Comparison of ENCODE assay signal across 8 cellular contexts in genomic region chr10:99532687-99533495, GRCh38. TPM values are rescaled to one million over a fixed set of nuclear protein-coding genes. Genes with fewer than 3 reads are reported as not detected.
DNase-seq lines count a peak whose midpoint lies in the region; ATAC-seq lines count a peak whose summit lies in the region.

Gene NKX2-3, plus strand, starts transcription at chr10:99532942. Its CDS starts 190 bp downstream, at chr10:99533132.

- H3K9me3 Mint-ChIP-seq in activated T-helper 1 cell treated with anti-CD3 and anti-CD28 coated beads, Interleukin-12 subunit alpha, Interleukin-12 subunit beta, Interleukin-2, Interleukin-4 antibody, amounts not matched to agents 30 ng/mL and 10 ng/mL and 1 ng/mL, durations not matched to agents 14 hours and 24 hours and 36 hours: peaks cover 7% of the 10 kb centered on the region

- peaks cover 100% of the 10 kb centered on the region for H3K27me3 ChIP-seq in HUES6 (ENCODE audit: control insufficient read depth, insufficient read depth, low read length)

- H3K4me1 Mint-ChIP-seq in activated T-helper 1 cell treated with anti-CD3 and anti-CD28 coated beads, Interleukin-12 subunit alpha, Interleukin-12 subunit beta, Interleukin-2, Interleukin-4 antibody, amounts not matched to agents 30 ng/mL and 10 ng/mL and 1 ng/mL, durations not matched to agents 14 hours and 24 hours and 36 hours (ENCODE audit: low read depth): peaks cover 47% of the 10 kb centered on the region

- H3K36me3 ChIP-seq in HUES6 (ENCODE audit: control insufficient read depth, insufficient read depth, low read length): no peaks in the 10 kb centered on the region

- ATAC-seq in GM18517 (IDR thresholded peaks at IDR 0.05; ENCODE audit: unreplicated experiment): peak; percentile 54

- no peaks in the 10 kb centered on the region for H3K9me3 ChIP-seq in HUES6 (ENCODE audit: control insufficient read depth, insufficient read depth, low read depth, low read length)

- DNase-seq in activated T-helper 1 cell treated with anti-CD3 and anti-CD28 coated beads, Interleukin-12 subunit alpha, Interleukin-12 subunit beta, Interleukin-2, Interleukin-4 antibody, amounts not matched to agents 30 ng/mL and 10 ng/mL and 1 ng/mL, durations not matched to agents 14 hours and 24 hours and 36 hours (ENCODE audit: low spot score): peak; percentile 6
- DNase-seq in left kidney (ENCODE audit: low read depth, low spot score) (peak; percentile 87), NCI-H2107 (lab: John Stamatoyannopoulos, UW) (no peak), NCI-H1105 (lab: John Stamatoyannopoulos, UW) (no peak)
- DNase-seq in stimulated activated CD8-positive, alpha-beta memory T cell treated with anti-CD3 and anti-CD28 coated beads, Interleukin-4, amount 100 ng/mL, for 48 hours: peak; percentile 81
- DNase-seq in stimulated activated naive CD4-positive, alpha-beta T cell treated with Interleukin-2 at 50 U/mL for 16 hours (lab: John Stamatoyannopoulos, UW): no peak

- intact Hi-C loops in activated T-helper 1 cell treated with anti-CD3 and anti-CD28 coated beads, Interleukin-12 subunit alpha, Interleukin-12 subunit beta, Interleukin-2, Interleukin-4 antibody, amounts not matched to agents 30 ng/mL and 10 ng/mL and 1 ng/mL, durations not matched to agents 14 hours and 24 hours and 36 hours (cut with micrococcal nuclease): loop anchor here (5.0 to 10.0 kb wide), 4 partner anchors 1212 to 1604 kb away; partner anchors contain the start of genes CRTAC1 and PAX2

- peak within 1 kb of the TSS; percentile 33 for H3K4me3 ChIP-seq in HUES6 (ENCODE audit: low read depth, low read length)

- peak within 1 kb of the TSS; percentile 22 for H3K4me3 Mint-ChIP-seq in activated T-helper 1 cell treated with anti-CD3 and anti-CD28 coated beads, Interleukin-12 subunit alpha, Interleukin-12 subunit beta, Interleukin-2, Interleukin-4 antibody, amounts not matched to agents 30 ng/mL and 10 ng/mL and 1 ng/mL, durations not matched to agents 14 hours and 24 hours and 36 hours

- peak within 1 kb of the TSS; percentile 73 for H3K27ac Mint-ChIP-seq in activated T-helper 1 cell treated with anti-CD3 and anti-CD28 coated beads, Interleukin-12 subunit alpha, Interleukin-12 subunit beta, Interleukin-2, Interleukin-4 antibody, amounts not matched to agents 30 ng/mL and 10 ng/mL and 1 ng/mL, durations not matched to agents 14 hours and 24 hours and 36 hours

- H3K9ac ChIP-seq in HUES6 (ENCODE audit: low read length): no peak within 1 kb of the TSS

- H3K36me3 Mint-ChIP-seq in activated T-helper 1 cell treated with anti-CD3 and anti-CD28 coated beads, Interleukin-12 subunit alpha, Interleukin-12 subunit beta, Interleukin-2, Interleukin-4 antibody, amounts not matched to agents 30 ng/mL and 10 ng/mL and 1 ng/mL, durations not matched to agents 14 hours and 24 hours and 36 hours (ENCODE audit: low read depth): peaks cover 3% of the 10 kb centered on the region

- H3K27me3 Mint-ChIP-seq in activated T-helper 1 cell treated with anti-CD3 and anti-CD28 coated beads, Interleukin-12 subunit alpha, Interleukin-12 subunit beta, Interleukin-2, Interleukin-4 antibody, amounts not matched to agents 30 ng/mL and 10 ng/mL and 1 ng/mL, durations not matched to agents 14 hours and 24 hours and 36 hours (ENCODE audit: insufficient read depth): peaks cover 87% of the 10 kb centered on the region

- H3K27ac ChIP-seq in HUES6 (ENCODE audit: low read depth, low read length): no peak within 1 kb of the TSS

- H3K4me1 ChIP-seq in HUES6 (ENCODE audit: control insufficient read depth, insufficient read depth, low read length): peaks cover 38% of the 10 kb centered on the region

RNA-seq across cellular contexts. Expression of gene NKX2-3, which starts in this region (rescaled TPM):
- not detected in 2 replicates for total RNA-seq in activated T-helper 1 cell treated with anti-CD3 and anti-CD28 coated beads, Interleukin-12 subunit alpha, Interleukin-12 subunit beta, Interleukin-2, Interleukin-4 antibody, amounts not matched to agents 30 ng/mL and 10 ng/mL and 1 ng/mL, durations not matched to agents 14 hours and 24 hours and 36 hours

Comparison
In these comparisons a context has a peak if more than half of its experiments do, and no peak if none do; other contexts are left out.
1. Peak in DNase-seq in activated T-helper 1 cell treated with anti-CD3 and anti-CD28 coated beads, Interleukin-12 subunit alpha, Interleukin-12 subunit beta, Interleukin-2, Interleukin-4 antibody, amounts not matched to agents 30 ng/mL and 10 ng/mL and 1 ng/mL, durations not matched to agents 14 hours and 24 hours and 36 hours; RNA of the gene not detected or under 1 TPM.
2. DNase-seq: peak in left kidney (single experiment) and stimulated activated CD8-positive, alpha-beta memory T cell treated with anti-CD3 and anti-CD28 coated beads, Interleukin-4, amount 100 ng/mL, for 48 hours (single experiment); none in stimulated activated naive CD4-positive, alpha-beta T cell treated with Interleukin-2 at 50 U/mL for 16 hours (single experiment), NCI-H2107 (single experiment) and NCI-H1105 (single experiment).